In genomic region chr12:131072446-131073230, GRCh38 we compare ENCODE assay signal across 19 cellular contexts.
A peak's percentile ranks its signal among the peaks of the same experiment; 100 is the strongest.
DNase-seq lines count a peak whose midpoint lies in the region; ATAC-seq and TF ChIP-seq lines count a peak whose summit lies in the region.
"Had no signal": no experiment of that assay in that cellular context is flagged by ENCODE, and none has a peak within 500 bp of the region (broad histone marks: within the 10 kb centered on the region; RNA-seq: fewer than 3 reads in every experiment).

No MANE protein-coding gene starts in this region.

- H3K36me3 Mint-ChIP-seq in activated naive CD8-positive, alpha-beta T cell treated with anti-CD3 and anti-CD28 coated beads, Interleukin-2, amount 10 ng/mL, durations not matched to agents 7 days and 5 days = no peaks in the 10 kb centered on the region
- no peaks in the 10 kb centered on the region for H3K36me3 Mint-ChIP-seq in activated naive CD8-positive, alpha-beta T cell treated with anti-CD3 and anti-CD28 coated beads for 36 hours
- H3K36me3 Mint-ChIP-seq in endodermal cell (ENCODE audit: low read depth) = no peaks in the 10 kb centered on the region

- no peaks in the 10 kb centered on the region for H3K36me3 ChIP-seq in endodermal cell (ENCODE audit: control insufficient read depth, insufficient read depth, low read length)
- no peaks in the 10 kb centered on the region for H3K36me3 ChIP-seq in body of pancreas (replicated peaks in 1 of 2; ENCODE audit: insufficient read depth in 1 of 2, low read depth in 2 of 2)
- H3K36me3 ChIP-seq: Peyer's patch had no signal

- H3K4me1 Mint-ChIP-seq in activated naive CD8-positive, alpha-beta T cell treated with anti-CD3 and anti-CD28 coated beads, Interleukin-2, amount 10 ng/mL, durations not matched to agents 7 days and 5 days = no peaks in the 10 kb centered on the region
- H3K4me1 Mint-ChIP-seq in activated naive CD8-positive, alpha-beta T cell treated with anti-CD3 and anti-CD28 coated beads for 36 hours = no peaks in the 10 kb centered on the region
- H3K4me1 Mint-ChIP-seq in endodermal cell = no peaks in the 10 kb centered on the region

- peaks cover 1% of the 10 kb centered on the region for H3K9me3 Mint-ChIP-seq in activated naive CD8-positive, alpha-beta T cell treated with anti-CD3 and anti-CD28 coated beads, Interleukin-2, amount 10 ng/mL, durations not matched to agents 7 days and 5 days
- H3K9me3 Mint-ChIP-seq in activated naive CD8-positive, alpha-beta T cell treated with anti-CD3 and anti-CD28 coated beads for 36 hours = peaks cover 4% of the 10 kb centered on the region
- H3K9me3 Mint-ChIP-seq in endodermal cell = peaks cover 10% of the 10 kb centered on the region

- H3K4me3 ChIP-seq in endodermal cell (ENCODE audit: low read length) (no peak overlapping the region), body of pancreas (no peak overlapping the region)
- H3K4me3 ChIP-seq: A549, GM12878, GM23248, Peyer's patch had no signal

- no peaks in the 10 kb centered on the region for H3K27me3 Mint-ChIP-seq in activated naive CD8-positive, alpha-beta T cell treated with anti-CD3 and anti-CD28 coated beads, Interleukin-2, amount 10 ng/mL, durations not matched to agents 7 days and 5 days
- no peaks in the 10 kb centered on the region for H3K27me3 Mint-ChIP-seq in activated naive CD8-positive, alpha-beta T cell treated with anti-CD3 and anti-CD28 coated beads for 36 hours
- H3K27me3 Mint-ChIP-seq in endodermal cell (ENCODE audit: insufficient read depth) = no peaks in the 10 kb centered on the region

- WGBS in endodermal cell (ENCODE audit: insufficient coverage in 1 of 2, insufficient read length in 1 of 2), 2 experiments = 89 to 93% methylated on average over 3 of the region's 3 CpGs
- 89 to 93% methylated on average over 2 to 3 of the region's 3 CpGs for WGBS in body of pancreas, 2 donors

- POLR2A ChIA-PET in activated naive CD8-positive, alpha-beta T cell treated with anti-CD3 and anti-CD28 coated beads, Interleukin-2, amount 10 ng/mL, durations not matched to agents 7 days and 5 days (lab: Charles Lee) = no interaction called here
- POLR2A ChIA-PET in HEK293T (lab: Yijun Ruan, JAX) = no interaction called here

- H3K27ac ChIP-seq in endodermal cell (ENCODE audit: low read depth, low read length) = no peak overlapping the region
- no peak overlapping the region for H3K27ac ChIP-seq in body of pancreas
- H3K27ac ChIP-seq: A549, C4-2B, GM23248, Peyer's patch had no signal

- CTCF ChIA-PET in HEK293T (lab: Yijun Ruan, JAX) = no interaction called here

- H3K27ac Mint-ChIP-seq in activated naive CD8-positive, alpha-beta T cell treated with anti-CD3 and anti-CD28 coated beads, Interleukin-2, amount 10 ng/mL, durations not matched to agents 7 days and 5 days = no peak overlapping the region
- no peak overlapping the region for H3K27ac Mint-ChIP-seq in activated naive CD8-positive, alpha-beta T cell treated with anti-CD3 and anti-CD28 coated beads for 36 hours
- no peak overlapping the region for H3K27ac Mint-ChIP-seq in endodermal cell

- H3K9me3 ChIP-seq in endodermal cell (ENCODE audit: control insufficient read depth, low read length) = no peaks in the 10 kb centered on the region
- no peaks in the 10 kb centered on the region for H3K9me3 ChIP-seq in body of pancreas
- H3K9me3 ChIP-seq: A549, Peyer's patch had no signal

- no peak for TF ChIP-seq POLR2A in body of pancreas (IDR thresholded peaks at IDR 0.05)

- H3K9ac ChIP-seq in endodermal cell (ENCODE audit: extremely low read depth, low read length, poor library complexity, severe bottlenecking) = no peak overlapping the region
- H3K9ac ChIP-seq: GM23248 had no signal

- DNase-seq in activated naive CD8-positive, alpha-beta T cell treated with anti-CD3 and anti-CD28 coated beads, Interleukin-2, amount 10 ng/mL, durations not matched to agents 7 days and 5 days = peak; percentile 19
- no peak for DNase-seq in activated naive CD8-positive, alpha-beta T cell treated with anti-CD3 and anti-CD28 coated beads for 36 hours
- DNase-seq in endodermal cell (peak; percentile 24), sciatic nerve (ENCODE audit: low spot score) (peak; percentile 42), NCI-H1694 (lab: John Stamatoyannopoulos, UW) (no peak), body of pancreas (no peak), HEK293T (ENCODE audit: extremely low spot score) (no peak)
- DNase-seq: DND-41, GDM1, GM23248, NCI-H2029, NCI-H2171 treated with DMSO at 0.1 percent for 48 hours, NCI-H774, Peyer's patch had no signal

- intact Hi-C loops in sciatic nerve (cut with DNase I) (no loop called here), body of pancreas (cut with DNase I) (no loop called here)

- H3K27me3 ChIP-seq in endodermal cell (ENCODE audit: control insufficient read depth, insufficient read depth, low read length, poor library complexity, severe bottlenecking) = no peaks in the 10 kb centered on the region
- H3K27me3 ChIP-seq in body of pancreas = no peaks in the 10 kb centered on the region
- H3K27me3 ChIP-seq: Peyer's patch had no signal

- ATAC-seq in activated naive CD8-positive, alpha-beta T cell treated with anti-CD3 and anti-CD28 coated beads, Interleukin-2, amount 10 ng/mL, durations not matched to agents 7 days and 5 days (ENCODE audit: low read depth) = no peak
- no peak for ATAC-seq in sciatic nerve
- ATAC-seq in body of pancreas = no peak
- ATAC-seq: A549, GM12878, HCT116, Right ventricle myocardium inferior had no signal

- TF ChIP-seq CTCF in endodermal cell (conservative IDR thresholded peaks at IDR 0.05) (no peak), body of pancreas (IDR thresholded peaks at IDR 0.05) (no peak)

- H3K4me1 ChIP-seq in endodermal cell (ENCODE audit: control insufficient read depth, insufficient read depth, low read length) (no peaks in the 10 kb centered on the region), body of pancreas (no peaks in the 10 kb centered on the region)
- H3K4me1 ChIP-seq: A549 had no signal

- no peak overlapping the region for H3K4me3 Mint-ChIP-seq in activated naive CD8-positive, alpha-beta T cell treated with anti-CD3 and anti-CD28 coated beads, Interleukin-2, amount 10 ng/mL, durations not matched to agents 7 days and 5 days
- no peak overlapping the region for H3K4me3 Mint-ChIP-seq in activated naive CD8-positive, alpha-beta T cell treated with anti-CD3 and anti-CD28 coated beads for 36 hours
- no peak overlapping the region for H3K4me3 Mint-ChIP-seq in endodermal cell

TF ChIP-seq in HEK293T, 16 proteins besides CTCF, POLR2A, EP300 and RAD21:
- TF ChIP-seq ZNF384 (IDR thresholded peaks at IDR 0.05) (no peak), SUZ12 (IDR thresholded peaks at IDR 0.05) (no peak), CTBP1 (IDR thresholded peaks at IDR 0.05; ENCODE audit: borderline replicate concordance) (no peak), TARDBP (IDR thresholded peaks at IDR 0.05) (no peak), NFRKB (IDR thresholded peaks at IDR 0.05) (no peak)

Comparison
In these comparisons a context has a peak if more than half of its experiments do, and no peak if none do; other contexts are left out.
1. DNase-seq: peak in activated naive CD8-positive, alpha-beta T cell treated with anti-CD3 and anti-CD28 coated beads, Interleukin-2, amount 10 ng/mL, durations not matched to agents 7 days and 5 days (single experiment), endodermal cell (single experiment) and sciatic nerve (single experiment); none in activated naive CD8-positive, alpha-beta T cell treated with anti-CD3 and anti-CD28 coated beads for 36 hours (single experiment), NCI-H1694 (single experiment), body of pancreas (0 of 4) and HEK293T (single experiment).